17 cellular contexts compared by ENCODE assay signal in genomic region chr7:24967696-24968095, GRCh38. TPM values are rescaled to one million over a fixed set of nuclear protein-coding genes. Genes with fewer than 3 reads are reported as not detected.
DNase-seq lines count a peak whose midpoint lies in the region; ATAC-seq, FAIRE-seq and TF ChIP-seq lines count a peak whose summit lies in the region.
"Had no signal": no experiment of that assay in that cellular context is flagged by ENCODE, and none has a peak within 500 bp of the region (broad histone marks: within the 10 kb centered on the region; RNA-seq: fewer than 3 reads in every experiment).

No MANE protein-coding gene starts in this region.

- peaks cover 22% of the 10 kb centered on the region; the same call in 1 of the 2 replicates for H4K20me1 ChIP-seq in K562 (replicated peaks; ENCODE audit: control insufficient read depth, insufficient read depth, low read length)

- TF ChIP-seq POLR2A in K562 (conservative IDR thresholded peaks at IDR 0.05) = no peak

- no peak overlapping the region for H3K4me3 ChIP-seq in K562
- H3K4me3 ChIP-seq: MG63, mucosa of descending colon, tibial nerve had no signal

- H3K4me3 Mint-ChIP-seq in activated T-cell treated with anti-CD3 and anti-CD28 coated beads, Interleukin-2, amount 50 U/mL, for 24 hours = no peak overlapping the region
- H3K4me3 Mint-ChIP-seq in stimulated activated effector memory CD8-positive, alpha-beta T cell treated with anti-CD3 and anti-CD28 coated beads, Interleukin-12 subunit alpha, Interleukin-12 subunit beta, amount 100 ng/mL, for 72 hours = no peak overlapping the region
- H3K4me3 Mint-ChIP-seq: activated T-cell treated with anti-CD3 and anti-CD28 coated beads, Interleukin-2, amount 50 U/mL, for 4 hours had no signal

- POLR2A ChIA-PET in K562 (lab: Yijun Ruan, JAX) = interaction anchor here (1.3 kb wide), 1 partner anchor 11 kb away, joined by 7 read pairs; no protein-coding TSS in a partner anchor

- H2AFZ ChIP-seq in K562 (ENCODE audit: low read depth, low read length) = no peak overlapping the region

- H3K27me3 Mint-ChIP-seq in activated T-cell treated with anti-CD3 and anti-CD28 coated beads, Interleukin-2, amount 50 U/mL, for 24 hours = no peaks in the 10 kb centered on the region
- H3K27me3 Mint-ChIP-seq: progenitor cell of endocrine pancreas had no signal

- no peak for TF ChIP-seq CTCF in K562 (IDR thresholded peaks at IDR 0.05 in 2 of 3, conservative IDR thresholded peaks at IDR 0.05 in 1 of 3; ENCODE audit: insufficient read depth in 2 of 3, low read depth in 1 of 3, low read length in 3 of 3)

- H3K9ac ChIP-seq in K562 (ENCODE audit: insufficient read depth in 1 of 2, low read depth in 2 of 2, low read length in 2 of 2) = no peak overlapping the region

- H3K9me3 ChIP-seq in K562 (replicated peaks; ENCODE audit: control insufficient read depth, insufficient read depth, low read depth, low read length) = no peaks in the 10 kb centered on the region
- H3K9me3 ChIP-seq: mucosa of descending colon, tibial nerve had no signal

- peaks cover 89% of the 10 kb centered on the region for H3K4me1 Mint-ChIP-seq in activated T-cell treated with anti-CD3 and anti-CD28 coated beads, Interleukin-2, amount 50 U/mL, for 24 hours (ENCODE audit: low read depth)
- H3K4me1 Mint-ChIP-seq in stimulated activated effector memory CD8-positive, alpha-beta T cell treated with anti-CD3 and anti-CD28 coated beads, Interleukin-12 subunit alpha, Interleukin-12 subunit beta, amount 100 ng/mL, for 72 hours = peaks cover 83% of the 10 kb centered on the region

- H3K27ac ChIP-seq in K562 (ENCODE audit: extremely low read depth, low read depth, low read length) = no peak overlapping the region
- H3K27ac ChIP-seq: tibial nerve had no signal

- intact Hi-C loops in K562 (cut with micrococcal nuclease) = no loop called here

- peak; percentile 22 for ATAC-seq in HG03521 (IDR thresholded peaks at IDR 0.05; ENCODE audit: unreplicated experiment)
- ATAC-seq in K562 = no peak
- ATAC-seq in stimulated activated effector memory CD8-positive, alpha-beta T cell treated with anti-CD3 and anti-CD28 coated beads, Interleukin-12 subunit alpha, Interleukin-12 subunit beta, amount 100 ng/mL, for 72 hours = no peak
- ATAC-seq in HG03045 (IDR thresholded peaks at IDR 0.05; ENCODE audit: unreplicated experiment) = no peak
- ATAC-seq: activated T-cell treated with anti-CD3 and anti-CD28 coated beads, Interleukin-2, amount 50 U/mL, for 4 hours; mucosa of descending colon had no signal

- in situ Hi-C loops in K562 (cut with MboI) = no loop called here

- no peak for TF ChIP-seq EP300 in K562 (IDR thresholded peaks at IDR 0.05; ENCODE audit: low read length)

- H3K9me3 Mint-ChIP-seq in activated T-cell treated with anti-CD3 and anti-CD28 coated beads, Interleukin-2, amount 50 U/mL, for 24 hours = peaks cover 9% of the 10 kb centered on the region
- H3K9me3 Mint-ChIP-seq in stimulated activated effector memory CD8-positive, alpha-beta T cell treated with anti-CD3 and anti-CD28 coated beads, Interleukin-12 subunit alpha, Interleukin-12 subunit beta, amount 100 ng/mL, for 72 hours = no peaks in the 10 kb centered on the region
- H3K9me3 Mint-ChIP-seq: activated T-cell treated with anti-CD3 and anti-CD28 coated beads, Interleukin-2, amount 50 U/mL, for 4 hours had no signal

- no peaks in the 10 kb centered on the region for H3K27me3 ChIP-seq in K562 (ENCODE audit: control insufficient read depth in 2 of 2, insufficient read depth in 2 of 2, low read length in 2 of 2)
- H3K27me3 ChIP-seq: MG63, tibial nerve had no signal

- FAIRE-seq in K562 (lab: Jason Lieb, UNC) = no peak
- FAIRE-seq: frontal cortex had no signal

- CTCF ChIA-PET in K562 (lab: Yijun Ruan, JAX; ENCODE audit: low intra/inter-chr PET ratio) = no interaction called here

- peaks cover 98% of the 10 kb centered on the region for H3K79me2 ChIP-seq in K562 (ENCODE audit: control insufficient read depth, insufficient read depth, low read length)

- no peaks in the 10 kb centered on the region for H3K9me1 ChIP-seq in K562 (ENCODE audit: control insufficient read depth, insufficient read depth, low read length)

- TF ChIP-seq RAD21 in K562 (CRISPR knock-in tag; conservative IDR thresholded peaks at IDR 0.05 in 1 of 2, IDR thresholded peaks at IDR 0.05 in 1 of 2) = no peak

- peaks cover 19 to 52% of the 10 kb centered on the region in 2 experiments for H3K4me1 ChIP-seq in K562 (replicated peaks in 1 of 2; ENCODE audit: control insufficient read depth in 2 of 2, insufficient read depth in 2 of 2, low read length in 2 of 2)
- H3K4me1 ChIP-seq: tibial nerve had no signal

- WGBS in K562 (ENCODE audit: insufficient coverage, low coverage, missing lambda C conversion rate) = 32% methylated on average over 1 of the region's 1 CpG

- H3K36me3 ChIP-seq in K562 (ENCODE audit: control insufficient read depth, insufficient read depth, low read length) = no peaks in the 10 kb centered on the region
- H3K36me3 ChIP-seq: tibial nerve had no signal

- no peak overlapping the region for H3K4me2 ChIP-seq in K562 (ENCODE audit: insufficient read depth, low read length)

- no peak for DNase-seq in activated T-cell treated with anti-CD3 and anti-CD28 coated beads, Interleukin-2, amount 50 U/mL, for 24 hours
- DNase-seq in activated T-cell treated with anti-CD3 and anti-CD28 coated beads for 4 hours = no peak
- no peak for DNase-seq in K562 (ENCODE audit: extremely low read depth in 1 of 4, low spot score in 3 of 4)
- DNase-seq in stimulated activated effector memory CD8-positive, alpha-beta T cell treated with anti-CD3 and anti-CD28 coated beads, Interleukin-12 subunit alpha, Interleukin-12 subunit beta, amount 100 ng/mL, for 72 hours (ENCODE audit: low spot score in 2 of 2) = no peak
- no peak for DNase-seq in SKM-1 treated with dmso at 0.1 percent for 144 hours (lab: John Stamatoyannopoulos, UW; ENCODE audit: unreplicated experiment)
- DNase-seq in AG20443 (ENCODE audit: low spot score) = no peak
- DNase-seq: activated T-cell treated with anti-CD3 and anti-CD28 coated beads, Interleukin-2, amount 50 U/mL, for 4 hours; DMS 273 treated with DMSO at 0.1 percent for 48 hours; effector CD8-positive, alpha-beta T cell; mucosa of descending colon; NCI-H2107 had no signal

- H3K27ac Mint-ChIP-seq in activated T-cell treated with anti-CD3 and anti-CD28 coated beads, Interleukin-2, amount 50 U/mL, for 24 hours = peak overlapping the region; percentile 39
- H3K27ac Mint-ChIP-seq in stimulated activated effector memory CD8-positive, alpha-beta T cell treated with anti-CD3 and anti-CD28 coated beads, Interleukin-12 subunit alpha, Interleukin-12 subunit beta, amount 100 ng/mL, for 72 hours = peak overlapping the region; percentile 27
- H3K27ac Mint-ChIP-seq: progenitor cell of endocrine pancreas had no signal

- no TSS peak for BruUV-seq in K562 (replicated peaks; lab: Mats Ljungman, UMichigan)

- peaks cover 9% of the 10 kb centered on the region for H3K36me3 Mint-ChIP-seq in activated T-cell treated with anti-CD3 and anti-CD28 coated beads, Interleukin-2, amount 50 U/mL, for 24 hours (ENCODE audit: low read depth)
- H3K36me3 Mint-ChIP-seq in stimulated activated effector memory CD8-positive, alpha-beta T cell treated with anti-CD3 and anti-CD28 coated beads, Interleukin-12 subunit alpha, Interleukin-12 subunit beta, amount 100 ng/mL, for 72 hours = peaks cover 6% of the 10 kb centered on the region

TF ChIP-seq in K562, 482 proteins besides CTCF, POLR2A, EP300 and RAD21 (continues in another document):
- TF ChIP-seq SRSF1 (IDR thresholded peaks at IDR 0.05; ENCODE audit: low read depth, low read length) (no peak), ZBTB17 (CRISPR knock-in tag; IDR thresholded peaks at IDR 0.05) (peak; percentile 57; the same call in 1 of the 2 replicates), ZBTB11 (CRISPR knock-in tag; IDR thresholded peaks at IDR 0.05) (no peak)

RNA-seq across cellular contexts. Expression of gene OSBPL3, which starts 12.3 kb away (rescaled TPM):
- total RNA-seq in K562 (2011; cell fraction: chromatin; rRNA removed; ENCODE audit: low replicate concordance) = 124 and 131 TPM in 2 replicates
- total RNA-seq in K562 (2011; cell fraction: nucleolus; rRNA removed) = 33.5 and 46.1 TPM in 2 replicates
- 48.8 and 79.4 TPM in 2 replicates for total RNA-seq in K562 (2011; cell fraction: nucleoplasm; rRNA removed)
- 16.3 and 22.1 TPM in 2 replicates for total RNA-seq in K562 (2014; rRNA removed)
- total RNA-seq in K562 (2014; rRNA removed; fragmentation: Illumina TruSeq; extraction: Trizol) = 33.4 and 39.0 TPM in 2 replicates
- total RNA-seq in K562 (2015; rRNA removed; fragmentation: Illumina TruSeq; extraction: Trizol) = 25.4 and 26.5 TPM in 2 replicates
- total RNA-seq in K562 (2021) = 35.0 and 37.2 TPM in 2 replicates
- polyA plus RNA-seq in K562 (2011; rRNA removed) = 23.8 and 34.0 TPM in 2 replicates
- polyA plus RNA-seq in K562 (2011; cell fraction: cytosol; rRNA removed) = 7.9 and 9.7 TPM in 2 replicates
- polyA plus RNA-seq in K562 (2011; cell fraction: nucleus; rRNA removed) = 50.5 and 63.2 TPM in 2 replicates
- polyA plus RNA-seq in K562 (2012) = 13.1 and 17.7 TPM in 2 replicates
- 24.9 and 29.9 TPM in 2 replicates for polyA plus RNA-seq in K562 (2014; fragmentation: Illumina TruSeq; extraction: Trizol)
- polyA plus RNA-seq in K562 (2014; fragmentation: Nextera tagmentation; extraction: Ambion mirVana) = 1 to 10 TPM; 4.8 to 6.8 TPM
- polyA plus RNA-seq in K562 (2014; rRNA removed) = 20.3 and 21.2 TPM in 2 replicates
- polyA minus RNA-seq in K562 (2011; rRNA and poly(A)+ RNA removed) = 70.4 and 71.2 TPM in 2 replicates
- polyA minus RNA-seq in K562 (2011; cell fraction: cytosol; rRNA and poly(A)+ RNA removed) = 20.3 and 33.0 TPM in 2 replicates
- 46.0 and 48.3 TPM in 2 replicates for polyA minus RNA-seq in K562 (2011; cell fraction: nucleus; rRNA and poly(A)+ RNA removed)
